ENCODE assay signal across 28 cellular contexts in genomic region chr5:31097851-31098250, GRCh38.
"Had no signal": no experiment of that assay in that cellular context is flagged by ENCODE, and none has a peak within 500 bp of the region (broad histone marks: within the 10 kb centered on the region; RNA-seq: fewer than 3 reads in every experiment).

No MANE protein-coding gene starts in this region.

- H3K27me3 Mint-ChIP-seq: stimulated activated memory B cell treated with anti-CD40 and anti-IgM and Interleukin-4, amounts not matched to agents 10 μg/mL and 1 μg/mL and 100 μg/mL, for 72 hours; stimulated activated naive B cell treated with anti-CD40 and anti-IgM and Interleukin-4, amounts not matched to agents 10 μg/mL and 1 μg/mL and 100 μg/mL, for 72 hours; stimulated activated naive CD8-positive, alpha-beta T cell treated with anti-CD3 and anti-CD28 coated beads, Interleukin-15, amount 100 ng/mL, for 72 hours; stimulated activated naive CD8-positive, alpha-beta T cell treated with anti-CD3 and anti-CD28 coated beads, Interleukin-15, Interleukin-2, amounts not matched to agents 100 ng/mL and 50 ng/mL, for 24 hours; type B pancreatic cell had no signal

- H3K27ac ChIP-seq: stomach, suprapubic skin, testis, thoracic aorta, thyroid gland, tibial artery, tibial nerve, transverse colon, upper lobe of left lung, upper lobe of right lung, uterus, vagina had no signal

- H3K27me3 ChIP-seq: stomach, suprapubic skin, testis, thyroid gland, tibial artery, tibial nerve, transverse colon, upper lobe of left lung, upper lobe of right lung, uterus, vagina had no signal

- H3K36me3 Mint-ChIP-seq: stimulated activated effector memory CD8-positive, alpha-beta T cell treated with anti-CD3 and anti-CD28 coated beads, Interleukin-12 subunit alpha, Interleukin-12 subunit beta, amount 100 ng/mL, for 72 hours; stimulated activated memory B cell treated with anti-CD40 and anti-IgM and Interleukin-4, amounts not matched to agents 10 μg/mL and 1 μg/mL and 100 μg/mL, for 72 hours; stimulated activated naive B cell treated with anti-CD40 and anti-IgM and Interleukin-4, amounts not matched to agents 10 μg/mL and 1 μg/mL and 100 μg/mL, for 72 hours; type B pancreatic cell had no signal

- H3K36me3 ChIP-seq: stomach, suprapubic skin, thoracic aorta, thyroid gland, tibial artery, tibial nerve, transverse colon, upper lobe of left lung, upper lobe of right lung, uterus, vagina had no signal

- H3K4me3 Mint-ChIP-seq: stimulated activated effector memory CD8-positive, alpha-beta T cell treated with anti-CD3 and anti-CD28 coated beads, Interleukin-12 subunit alpha, Interleukin-12 subunit beta, amount 100 ng/mL, for 72 hours; stimulated activated memory B cell treated with anti-CD40 and anti-IgM and Interleukin-4, amounts not matched to agents 10 μg/mL and 1 μg/mL and 100 μg/mL, for 72 hours; stimulated activated naive B cell treated with anti-CD40 and anti-IgM and Interleukin-4, amounts not matched to agents 10 μg/mL and 1 μg/mL and 100 μg/mL, for 72 hours; stimulated activated naive CD8-positive, alpha-beta T cell treated with anti-CD3 and anti-CD28 coated beads, Interleukin-15, amount 100 ng/mL, for 72 hours; stimulated activated naive CD8-positive, alpha-beta T cell treated with anti-CD3 and anti-CD28 coated beads, Interleukin-15, Interleukin-2, amounts not matched to agents 100 ng/mL and 50 ng/mL, for 24 hours; type B pancreatic cell had no signal

- H3K4me3 ChIP-seq: stomach, suprapubic skin, testis, thoracic aorta, thyroid gland, tibial artery, tibial nerve, transverse colon, upper lobe of left lung, upper lobe of right lung, uterus, vagina had no signal

- H3K4me1 Mint-ChIP-seq: stimulated activated effector memory CD8-positive, alpha-beta T cell treated with anti-CD3 and anti-CD28 coated beads, Interleukin-12 subunit alpha, Interleukin-12 subunit beta, amount 100 ng/mL, for 72 hours; stimulated activated memory B cell treated with anti-CD40 and anti-IgM and Interleukin-4, amounts not matched to agents 10 μg/mL and 1 μg/mL and 100 μg/mL, for 72 hours; stimulated activated naive B cell treated with anti-CD40 and anti-IgM and Interleukin-4, amounts not matched to agents 10 μg/mL and 1 μg/mL and 100 μg/mL, for 72 hours; stimulated activated naive CD8-positive, alpha-beta T cell treated with anti-CD3 and anti-CD28 coated beads, Interleukin-15, amount 100 ng/mL, for 72 hours had no signal

- H3K27ac Mint-ChIP-seq: stimulated activated effector memory CD8-positive, alpha-beta T cell treated with anti-CD3 and anti-CD28 coated beads, Interleukin-12 subunit alpha, Interleukin-12 subunit beta, amount 100 ng/mL, for 72 hours; stimulated activated memory B cell treated with anti-CD40 and anti-IgM and Interleukin-4, amounts not matched to agents 10 μg/mL and 1 μg/mL and 100 μg/mL, for 72 hours; stimulated activated naive B cell treated with anti-CD40 and anti-IgM and Interleukin-4, amounts not matched to agents 10 μg/mL and 1 μg/mL and 100 μg/mL, for 72 hours; stimulated activated naive CD8-positive, alpha-beta T cell treated with anti-CD3 and anti-CD28 coated beads, Interleukin-15, amount 100 ng/mL, for 72 hours; stimulated activated naive CD8-positive, alpha-beta T cell treated with anti-CD3 and anti-CD28 coated beads, Interleukin-15, Interleukin-2, amounts not matched to agents 100 ng/mL and 50 ng/mL, for 24 hours; type B pancreatic cell had no signal

- DNase-seq: stimulated activated CD4-positive, alpha-beta T cell treated with anti-CD3 and anti-CD28 coated beads, Interleukin-2, amount 100 ng/mL, for 48 hours; stimulated activated CD4-positive, alpha-beta T cell treated with anti-CD3 and anti-CD28 coated beads, Interleukin-4, amount 100 ng/mL, for 1 hour; stimulated activated CD4-positive, alpha-beta T cell treated with anti-CD3 and anti-CD28 coated beads, Interleukin-4, amount 100 ng/mL, for 24 hours; stimulated activated CD4-positive, alpha-beta T cell treated with anti-CD3 and anti-CD28 coated beads, Interleukin-4, amount 100 ng/mL, for 4 hours; stimulated activated CD8-positive, alpha-beta memory T cell treated with anti-CD3 and anti-CD28 coated beads, Interleukin-4, amount 100 ng/mL, for 48 hours; stimulated activated naive B cell treated with anti-CD40 and anti-IgM and Interleukin-4, amounts not matched to agents 10 μg/mL and 1 μg/mL and 100 μg/mL, for 72 hours; stimulated activated naive CD4-positive, alpha-beta T cell; stimulated activated naive CD4-positive, alpha-beta T cell treated with Interleukin-2 at 50 U/mL for 16 hours; stimulated activated naive CD8-positive, alpha-beta T cell treated with anti-CD3 and anti-CD28 coated beads, Interleukin-15, amount 100 ng/mL, for 72 hours; stimulated activated naive CD8-positive, alpha-beta T cell treated with anti-CD3 and anti-CD28 coated beads, Interleukin-15, Interleukin-2, amounts not matched to agents 100 U/mL and 50 U/mL, for 24 hours; stomach; substantia nigra; testis; thyroid gland; tibial artery; transverse colon; trophoblast cell; upper lobe of left lung; upper lobe of right lung; uterus had no signal

- H3K9me3 Mint-ChIP-seq: stimulated activated naive CD8-positive, alpha-beta T cell treated with anti-CD3 and anti-CD28 coated beads, Interleukin-15, amount 100 ng/mL, for 72 hours had no signal

- H3K9me3 ChIP-seq: stomach, suprapubic skin, testis, thoracic aorta, thyroid gland, tibial artery, tibial nerve, transverse colon, upper lobe of right lung, uterus, vagina had no signal
